ENCODE assay signal across 12 cellular contexts in genomic region chr2:8633735-8634313, GRCh38. TPM values are rescaled to one million over a fixed set of nuclear protein-coding genes. Genes with fewer than 3 reads are reported as not detected.
DNase-seq lines count a peak whose midpoint lies in the region; ATAC-seq lines count a peak whose summit lies in the region.
"Had no signal": no experiment of that assay in that cellular context is flagged by ENCODE, and none has a peak within 500 bp of the region (broad histone marks: within the 10 kb centered on the region; RNA-seq: fewer than 3 reads in every experiment).

No MANE protein-coding gene starts in this region.

- intact Hi-C loops in activated T-helper 2 cell treated with anti-CD3 and anti-CD28 coated beads, Interferon-gamma antibody, Interleukin-2, Interleukin-4, amounts not matched to agents 10 μg/mL and 5 μg/mL and 100 μg/mL, durations not matched to agents 14 hours and 24 hours and 36 hours (cut with micrococcal nuclease): no loop called here
- intact Hi-C loops in sciatic nerve (cut with DNase I): no loop called here

- peaks cover 2% of the 10 kb centered on the region for H3K27me3 Mint-ChIP-seq in stimulated activated naive CD8-positive, alpha-beta T cell treated with anti-CD3 and anti-CD28 coated beads, Interleukin-15, amount 100 ng/mL, for 72 hours
- peaks cover 26% of the 10 kb centered on the region for H3K27me3 Mint-ChIP-seq in activated T-helper 2 cell treated with anti-CD3 and anti-CD28 coated beads, Interferon-gamma antibody, Interleukin-2, Interleukin-4, amounts not matched to agents 10 μg/mL and 5 μg/mL and 100 μg/mL, durations not matched to agents 14 hours and 24 hours and 36 hours (ENCODE audit: low read depth)
- H3K27me3 Mint-ChIP-seq: T-cell had no signal

- peak overlapping the region in 1 of 2 donors; percentile 74 for H3K27ac Mint-ChIP-seq in stimulated activated naive CD8-positive, alpha-beta T cell treated with anti-CD3 and anti-CD28 coated beads, Interleukin-15, amount 100 ng/mL, for 72 hours
- H3K27ac Mint-ChIP-seq in activated T-helper 2 cell treated with anti-CD3 and anti-CD28 coated beads, Interferon-gamma antibody, Interleukin-2, Interleukin-4, amounts not matched to agents 10 μg/mL and 5 μg/mL and 100 μg/mL, durations not matched to agents 14 hours and 24 hours and 36 hours: no peak overlapping the region
- H3K27ac Mint-ChIP-seq: T-cell had no signal

- peak; percentile 21 for DNase-seq in stimulated activated naive CD8-positive, alpha-beta T cell treated with anti-CD3 and anti-CD28 coated beads, Interleukin-15, Interleukin-2, amounts not matched to agents 100 U/mL and 50 U/mL, for 24 hours
- no peak for DNase-seq in stimulated activated naive CD8-positive, alpha-beta T cell treated with anti-CD3 and anti-CD28 coated beads, Interleukin-15, amount 100 ng/mL, for 72 hours
- DNase-seq in amniotic epithelial cell (ENCODE audit: low read depth) (peak; percentile 89), kidney tubule cell (ENCODE audit: low spot score) (peak; percentile 99), NCI-H1417 treated with DMSO at 0.1 percent for 48 hours (lab: John Stamatoyannopoulos, UW) (no peak), sciatic nerve (ENCODE audit: low spot score) (no peak)
- DNase-seq in activated T-helper 2 cell treated with anti-CD3 and anti-CD28 coated beads, Interferon-gamma antibody, Interleukin-2, Interleukin-4, amounts not matched to agents 10 μg/mL and 5 μg/mL and 100 μg/mL, durations not matched to agents 14 hours and 24 hours and 36 hours (ENCODE audit: low spot score): no peak
- DNase-seq: activated gamma-delta T cell, NCI-H2081 treated with DMSO at 0.1 percent for 48 hours, stomach, T-cell had no signal

- peak; percentile 56 for ATAC-seq in stimulated activated naive CD8-positive, alpha-beta T cell treated with anti-CD3 and anti-CD28 coated beads, Interleukin-15, Interleukin-2, amounts not matched to agents 100 U/mL and 50 U/mL, for 24 hours
- no peak for ATAC-seq in stimulated activated naive CD8-positive, alpha-beta T cell treated with anti-CD3 and anti-CD28 coated beads, Interleukin-15, amount 100 ng/mL, for 72 hours
- ATAC-seq in HG03571 (IDR thresholded peaks at IDR 0.05; ENCODE audit: unreplicated experiment) (no peak), sciatic nerve (no peak)
- ATAC-seq: T-cell had no signal

- H3K9me3 Mint-ChIP-seq in stimulated activated naive CD8-positive, alpha-beta T cell treated with anti-CD3 and anti-CD28 coated beads, Interleukin-15, amount 100 ng/mL, for 72 hours: no peaks in the 10 kb centered on the region
- no peaks in the 10 kb centered on the region for H3K9me3 Mint-ChIP-seq in activated T-helper 2 cell treated with anti-CD3 and anti-CD28 coated beads, Interferon-gamma antibody, Interleukin-2, Interleukin-4, amounts not matched to agents 10 μg/mL and 5 μg/mL and 100 μg/mL, durations not matched to agents 14 hours and 24 hours and 36 hours
- H3K9me3 Mint-ChIP-seq: T-cell had no signal

- peaks cover 11% of the 10 kb centered on the region for H3K4me1 Mint-ChIP-seq in stimulated activated naive CD8-positive, alpha-beta T cell treated with anti-CD3 and anti-CD28 coated beads, Interleukin-15, amount 100 ng/mL, for 72 hours
- peaks cover 2% of the 10 kb centered on the region for H3K4me1 Mint-ChIP-seq in activated T-helper 2 cell treated with anti-CD3 and anti-CD28 coated beads, Interferon-gamma antibody, Interleukin-2, Interleukin-4, amounts not matched to agents 10 μg/mL and 5 μg/mL and 100 μg/mL, durations not matched to agents 14 hours and 24 hours and 36 hours (ENCODE audit: low read depth)

- no peak overlapping the region for H3K4me3 Mint-ChIP-seq in stimulated activated naive CD8-positive, alpha-beta T cell treated with anti-CD3 and anti-CD28 coated beads, Interleukin-15, amount 100 ng/mL, for 72 hours
- H3K4me3 Mint-ChIP-seq in activated T-helper 2 cell treated with anti-CD3 and anti-CD28 coated beads, Interferon-gamma antibody, Interleukin-2, Interleukin-4, amounts not matched to agents 10 μg/mL and 5 μg/mL and 100 μg/mL, durations not matched to agents 14 hours and 24 hours and 36 hours (ENCODE audit: low read depth): no peak overlapping the region
- H3K4me3 Mint-ChIP-seq: T-cell had no signal

- no peaks in the 10 kb centered on the region for H3K36me3 Mint-ChIP-seq in activated T-helper 2 cell treated with anti-CD3 and anti-CD28 coated beads, Interferon-gamma antibody, Interleukin-2, Interleukin-4, amounts not matched to agents 10 μg/mL and 5 μg/mL and 100 μg/mL, durations not matched to agents 14 hours and 24 hours and 36 hours (ENCODE audit: low read depth)
- H3K36me3 Mint-ChIP-seq: T-cell had no signal

RNA-seq across cellular contexts. Expression of gene ID2, which starts 48.0 kb away (rescaled TPM):
- 423 and 431 TPM in 2 replicates for total RNA-seq in activated T-helper 2 cell treated with anti-CD3 and anti-CD28 coated beads, Interferon-gamma antibody, Interleukin-2, Interleukin-4, amounts not matched to agents 10 μg/mL and 5 μg/mL and 100 μg/mL, durations not matched to agents 14 hours and 24 hours and 36 hours
- 95.8 TPM for total RNA-seq in sciatic nerve

Comparison
In these comparisons a context has a peak if more than half of its experiments do, and no peak if none do; other contexts are left out.
1. DNase-seq: peak in stimulated activated naive CD8-positive, alpha-beta T cell treated with anti-CD3 and anti-CD28 coated beads, Interleukin-15, Interleukin-2, amounts not matched to agents 100 U/mL and 50 U/mL, for 24 hours (single experiment), amniotic epithelial cell (single experiment) and kidney tubule cell (single experiment); none in stimulated activated naive CD8-positive, alpha-beta T cell treated with anti-CD3 and anti-CD28 coated beads, Interleukin-15, amount 100 ng/mL, for 72 hours (0 of 2), activated T-helper 2 cell treated with anti-CD3 and anti-CD28 coated beads, Interferon-gamma antibody, Interleukin-2, Interleukin-4, amounts not matched to agents 10 μg/mL and 5 μg/mL and 100 μg/mL, durations not matched to agents 14 hours and 24 hours and 36 hours (single experiment), NCI-H1417 treated with DMSO at 0.1 percent for 48 hours (single experiment) and sciatic nerve (single experiment).